ENCODE assay signal across 31 cellular contexts in the genomic region with DNA sequence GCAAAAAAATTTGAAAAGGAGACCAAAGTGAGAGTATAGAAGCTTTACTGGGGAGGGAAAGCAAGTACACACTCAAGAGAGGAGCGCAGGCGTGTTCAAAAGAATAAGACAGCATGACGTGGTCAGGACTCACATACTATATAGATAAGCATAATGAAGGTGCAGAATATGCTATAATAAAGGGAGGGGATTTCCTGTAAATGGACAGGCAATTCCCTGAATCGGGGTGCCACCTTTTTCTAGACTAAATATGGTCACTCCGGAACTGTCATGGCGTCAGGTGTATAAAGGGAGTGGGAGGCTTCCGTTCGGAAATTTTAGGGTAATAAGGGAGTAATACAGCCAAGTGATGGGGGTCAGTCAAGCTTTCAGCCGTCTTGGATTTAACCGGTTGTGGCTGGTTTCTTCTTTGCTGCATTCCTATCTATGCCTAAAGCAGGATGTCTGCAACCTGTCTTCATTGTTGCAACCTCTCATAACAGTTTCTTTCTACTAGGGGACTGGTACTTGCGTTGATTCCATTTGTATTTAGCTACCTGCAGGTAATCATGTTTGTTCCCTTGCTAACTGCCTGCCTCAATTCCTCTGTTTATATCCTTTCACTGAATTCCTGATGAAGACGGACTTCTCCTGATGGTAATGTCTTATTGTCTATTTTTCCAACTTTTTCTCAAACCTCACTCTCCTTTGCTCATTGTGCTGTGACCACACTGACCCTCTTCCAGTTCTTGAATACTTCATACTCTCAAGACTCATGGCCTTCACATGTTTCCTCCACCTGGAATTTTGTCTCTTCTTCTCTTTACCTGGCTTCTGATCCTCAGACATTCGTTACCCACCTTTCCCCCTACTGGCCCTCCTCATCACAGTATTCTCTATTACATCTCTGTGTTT. TPM values are rescaled to one million over a fixed set of nuclear protein-coding genes. Genes with fewer than 3 reads are reported as not detected.
"Had no signal": no experiment of that assay in that cellular context is flagged by ENCODE, and none has a peak within 500 bp of the region (broad histone marks: within the 10 kb centered on the region; RNA-seq: fewer than 3 reads in every experiment).

No MANE protein-coding gene starts in this region.

- H3K27me3 Mint-ChIP-seq: activated CD4-positive, alpha-beta memory T cell treated with anti-CD3 and anti-CD28 coated beads, Interleukin-2, amount 10 ng/mL, durations not matched to agents 7 days and 5 days; activated CD4-positive, alpha-beta T cell treated with anti-CD3 and anti-CD28 coated beads for 36 hours; activated naive CD8-positive, alpha-beta T cell; activated T-helper 17 cell treated with anti-CD3 and anti-CD28 coated beads, Interleukin-2, amount 50 U/mL, for 72 hours; central memory CD8-positive, alpha-beta T cell; T-cell had no signal

- H3K27ac ChIP-seq: SK-N-MC, VCaP had no signal

- H3K4me3 ChIP-seq: SK-N-MC had no signal

- H3K9me3 Mint-ChIP-seq: activated naive CD4-positive, alpha-beta T cell treated with anti-CD3 and anti-CD28 coated beads for 36 hours; brain had no signal

- DNase-seq: activated CD4-positive, alpha-beta memory T cell treated with anti-CD3 and anti-CD28 coated beads, Interleukin-2, amount 10 ng/mL, durations not matched to agents 7 days and 5 days; activated CD4-positive, alpha-beta T cell treated with anti-CD3 and anti-CD28 coated beads for 36 hours; activated CD4-positive, alpha-beta T cell treated with anti-CD3 and anti-CD28 coated beads, Interleukin-2, amount 50 U/mL, for 1 hour; activated gamma-delta T cell; activated naive CD4-positive, alpha-beta T cell treated with anti-CD3 and anti-CD28 coated beads for 36 hours; activated T-cell treated with anti-CD3 and anti-CD28 coated beads for 4 hours; activated T-cell treated with anti-CD3 and anti-CD28 coated beads, Interleukin-2, amount 50 U/mL, for 48 hours; amygdala; NCI-H1048; NCI-H146; NCI-H187 treated with DMSO at 0.1 percent for 48 hours; NCI-H2171; NCI-H2227 treated with DMSO at 0.1 percent for 48 hours; NCI-H446 treated with DMSO at 0.1 percent for 48 hours; NCI-H524 treated with DMSO at 0.1 percent for 48 hours; NCI-H748 treated with DMSO at 0.1 percent for 48 hours; RPMI8226; T-cell; T-helper 2 cell; T1000 had no signal

- H3K4me1 Mint-ChIP-seq: activated CD4-positive, alpha-beta memory T cell treated with anti-CD3 and anti-CD28 coated beads, Interleukin-2, amount 10 ng/mL, durations not matched to agents 7 days and 5 days; activated CD4-positive, alpha-beta T cell treated with anti-CD3 and anti-CD28 coated beads for 36 hours; activated T-helper 17 cell treated with anti-CD3 and anti-CD28 coated beads, Interleukin-2, amount 50 U/mL, for 72 hours; central memory CD8-positive, alpha-beta T cell; T-cell had no signal

- H3K4me3 Mint-ChIP-seq: activated CD4-positive, alpha-beta memory T cell treated with anti-CD3 and anti-CD28 coated beads, Interleukin-2, amount 10 ng/mL, durations not matched to agents 7 days and 5 days; activated CD4-positive, alpha-beta T cell treated with anti-CD3 and anti-CD28 coated beads for 36 hours; activated naive CD4-positive, alpha-beta T cell treated with anti-CD3 and anti-CD28 coated beads for 36 hours; activated naive CD8-positive, alpha-beta T cell; activated T-helper 17 cell treated with anti-CD3 and anti-CD28 coated beads, Interleukin-2, amount 50 U/mL, for 72 hours; central memory CD8-positive, alpha-beta T cell; T-cell had no signal

- H3K27ac Mint-ChIP-seq: activated CD4-positive, alpha-beta memory T cell treated with anti-CD3 and anti-CD28 coated beads, Interleukin-2, amount 10 ng/mL, durations not matched to agents 7 days and 5 days; activated CD4-positive, alpha-beta T cell treated with anti-CD3 and anti-CD28 coated beads for 36 hours; activated naive CD4-positive, alpha-beta T cell treated with anti-CD3 and anti-CD28 coated beads for 36 hours; activated naive CD8-positive, alpha-beta T cell; activated T-helper 17 cell treated with anti-CD3 and anti-CD28 coated beads, Interleukin-2, amount 50 U/mL, for 72 hours; T-cell had no signal

- H3K36me3 Mint-ChIP-seq: activated naive CD8-positive, alpha-beta T cell; brain; T-cell had no signal

- ATAC-seq: activated CD4-positive, alpha-beta T cell treated with anti-CD3 and anti-CD28 coated beads for 36 hours; activated T-helper 17 cell treated with anti-CD3 and anti-CD28 coated beads, Interleukin-2, amount 50 U/mL, for 72 hours; Panc1; Right ventricle myocardium inferior; T-cell had no signal

- FAIRE-seq: astrocyte had no signal

RNA-seq across cellular contexts. Expression of a gene that starts 48.9 kb away (rescaled TPM):
- total RNA-seq: activated CD4-positive, alpha-beta memory T cell treated with anti-CD3 and anti-CD28 coated beads, Interleukin-2, amount 10 ng/mL, durations not matched to agents 7 days and 5 days; activated CD4-positive, alpha-beta T cell treated with anti-CD3 and anti-CD28 coated beads for 36 hours; activated CD8-positive, alpha-beta memory T cell treated with anti-CD3 and anti-CD28 coated beads for 36 hours; activated naive CD4-positive, alpha-beta T cell treated with anti-CD3 and anti-CD28 coated beads for 36 hours; activated T-helper 17 cell treated with anti-CD3 and anti-CD28 coated beads, Interleukin-2, amount 50 U/mL, for 72 hours; OCI-LY7; T-cell had no signal
